ENCODE assay signal across 12 cellular contexts in the genomic region with DNA sequence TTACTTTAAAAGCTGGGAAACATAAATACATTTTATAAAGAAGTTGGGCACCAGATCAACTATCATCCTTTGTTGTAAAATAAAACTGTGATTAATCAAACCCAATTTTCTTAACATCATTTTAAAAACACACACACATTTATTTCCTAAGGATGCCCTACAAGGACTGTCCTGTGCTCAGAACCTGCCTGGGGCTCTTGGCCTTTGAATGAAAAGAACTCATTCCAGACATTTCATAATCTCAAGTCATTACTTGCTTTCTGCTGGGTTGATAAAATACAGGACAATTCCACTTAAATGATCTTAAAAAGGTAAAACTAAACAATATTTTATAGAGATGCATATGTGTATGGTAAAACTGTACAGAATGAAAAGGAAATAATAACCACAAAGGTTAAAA. TPM values are rescaled to one million over a fixed set of nuclear protein-coding genes. Genes with fewer than 3 reads are reported as not detected.
A peak's percentile ranks its signal among the peaks of the same experiment; 100 is the strongest.
DNase-seq lines count a peak whose midpoint lies in the region; ATAC-seq and TF ChIP-seq lines count a peak whose summit lies in the region.
"Had no signal": no experiment of that assay in that cellular context is flagged by ENCODE, and none has a peak within 500 bp of the region (broad histone marks: within the 10 kb centered on the region; RNA-seq: fewer than 3 reads in every experiment).

No MANE protein-coding gene starts in this region.

- no peaks in the 10 kb centered on the region for H3K9me3 ChIP-seq in left ventricle myocardium inferior (replicated peaks)
- no peaks in the 10 kb centered on the region for H3K9me3 ChIP-seq in upper lobe of right lung

- H3K27ac Mint-ChIP-seq in mesothelial cell of epicardium = peak overlapping the region; percentile 89

- H3K4me3 ChIP-seq in left ventricle myocardium inferior = peak overlapping the region; percentile 77
- H3K4me3 ChIP-seq in upper lobe of right lung = peak overlapping the region; percentile 68
- H3K4me3 ChIP-seq: skin epidermis had no signal

- H3K36me3 Mint-ChIP-seq in mesothelial cell of epicardium = peaks cover 2% of the 10 kb centered on the region

- H3K27ac ChIP-seq in left ventricle myocardium inferior (replicated peaks) (peak overlapping the region; percentile 94), upper lobe of right lung (peak overlapping the region; percentile 86)

- intact Hi-C loops in left ventricle myocardium inferior (cut with micrococcal nuclease) = no loop called here
- intact Hi-C loops in Right ventricle myocardium superior (cut with DNase I) = loop anchor here (10.0 kb wide), 1 partner anchor 48 kb away; a partner anchor contains a TSS
- intact Hi-C loops in upper lobe of right lung (cut with DNase I) = no loop called here

- ATAC-seq in Right ventricle myocardium superior (ENCODE audit: poor library complexity) (no peak), upper lobe of right lung (no peak), HG03439 (IDR thresholded peaks at IDR 0.05; ENCODE audit: unreplicated experiment) (no peak)

- peaks cover 37% of the 10 kb centered on the region for H3K4me1 Mint-ChIP-seq in mesothelial cell of epicardium

- H3K27me3 ChIP-seq in left ventricle myocardium inferior (ENCODE audit: low read depth) (no peaks in the 10 kb centered on the region), upper lobe of right lung (no peaks in the 10 kb centered on the region)

- H3K27me3 Mint-ChIP-seq in mesothelial cell of epicardium (ENCODE audit: low read depth) = no peaks in the 10 kb centered on the region

- DNase-seq in left ventricle myocardium inferior = no peak
- no peak for DNase-seq in Right ventricle myocardium superior
- DNase-seq in dedifferentiated amniotic fluid mesenchymal stem cell (ENCODE audit: extremely low spot score) = peak; percentile 39
- no peak for DNase-seq in mesothelial cell of epicardium (ENCODE audit: low spot score in 2 of 2, unreplicated experiment in 2 of 2)
- no peak for DNase-seq in upper lobe of right lung
- DNase-seq in SHP77 (lab: John Stamatoyannopoulos, UW) = no peak
- no peak for DNase-seq in NCI-H2107 treated with DMSO at 0.1 percent for 48 hours (lab: John Stamatoyannopoulos, UW; ENCODE audit: unreplicated experiment)
- DNase-seq: DMS 273 treated with DMSO at 0.1 percent for 48 hours, NCI-H1092 treated with DMSO at 0.1 percent for 48 hours had no signal

- H3K36me3 ChIP-seq in left ventricle myocardium inferior = no peaks in the 10 kb centered on the region
- no peaks in the 10 kb centered on the region for H3K36me3 ChIP-seq in upper lobe of right lung

- H3K9me3 Mint-ChIP-seq in mesothelial cell of epicardium = no peaks in the 10 kb centered on the region

- peak overlapping the region; percentile 34 for H3K4me3 Mint-ChIP-seq in mesothelial cell of epicardium

- H3K4me1 ChIP-seq in left ventricle myocardium inferior (peaks cover 85% of the 10 kb centered on the region), upper lobe of right lung (peaks cover 17% of the 10 kb centered on the region)

- TF ChIP-seq CTCF in left ventricle myocardium inferior (IDR thresholded peaks at IDR 0.05; ENCODE audit: borderline replicate concordance) (no peak), mesothelial cell of epicardium (IDR thresholded peaks at IDR 0.05; ENCODE audit: unreplicated experiment) (no peak), upper lobe of right lung (IDR thresholded peaks at IDR 0.05) (no peak)

RNA-seq across cellular contexts. Expression of a gene that starts 2.8 kb away (rescaled TPM):
- total RNA-seq in left ventricle myocardium inferior = 121 TPM
- total RNA-seq in Right ventricle myocardium superior = 96.7 TPM
- total RNA-seq in mesothelial cell of epicardium = 34.7 to 41.2 TPM (median 39.3 TPM) in 3 replicates
- 125 TPM for total RNA-seq in upper lobe of right lung

RNA-seq across cellular contexts. Expression of a gene that starts 45.6 kb away (rescaled TPM):
- total RNA-seq in left ventricle myocardium inferior = not detected
- not detected for total RNA-seq in Right ventricle myocardium superior
- total RNA-seq in mesothelial cell of epicardium = not detected in 3 replicates
- total RNA-seq in upper lobe of right lung = not detected
- total RNA-seq: ureter had no signal
